14 cellular contexts compared by ENCODE assay signal in the genomic region with DNA sequence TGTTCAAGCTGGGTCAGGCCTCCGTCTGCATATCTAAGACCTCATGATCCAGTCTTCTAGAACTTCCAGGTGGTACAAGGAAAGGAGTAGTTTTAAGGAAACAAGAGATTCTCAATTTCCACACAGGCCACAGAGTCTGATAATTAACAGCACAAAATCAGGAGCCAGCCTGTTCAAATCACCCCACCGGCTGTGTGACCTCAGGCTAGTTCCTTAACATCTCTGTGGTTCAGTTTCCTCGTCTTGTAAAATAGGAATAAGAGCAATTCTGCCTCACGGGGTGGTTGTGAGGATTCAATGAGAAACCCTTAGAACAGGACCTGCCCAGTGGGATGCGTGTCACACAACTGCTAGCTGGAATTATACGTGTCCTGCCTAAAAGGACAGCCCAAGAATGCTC. TPM values are rescaled to one million over a fixed set of nuclear protein-coding genes. Genes with fewer than 3 reads are reported as not detected.
DNase-seq lines count a peak whose midpoint lies in the region; ATAC-seq, FAIRE-seq and TF ChIP-seq lines count a peak whose summit lies in the region.
"Had no signal": no experiment of that assay in that cellular context is flagged by ENCODE, and none has a peak within 500 bp of the region (broad histone marks: within the 10 kb centered on the region; RNA-seq: fewer than 3 reads in every experiment).

No MANE protein-coding gene starts in this region.

- TF ChIP-seq POLR2A in A549 (IDR thresholded peaks at IDR 0.05; ENCODE audit: low read length) (no peak), esophagus muscularis mucosa (IDR thresholded peaks at IDR 0.05; ENCODE audit: low read depth) (no peak), GM12892 (IDR thresholded peaks at IDR 0.05; ENCODE audit: low read depth, low read length) (no peak)

- no peaks in the 10 kb centered on the region for H3K79me2 ChIP-seq in PC-9 (ENCODE audit: low read depth)

- peaks cover 3% of the 10 kb centered on the region; the same call in 1 of the 3 replicates for H3K9me3 ChIP-seq in A549
- H3K9me3 ChIP-seq in CD4-positive, alpha-beta T cell (ENCODE audit: control insufficient read depth, low read length) = no peaks in the 10 kb centered on the region
- H3K9me3 ChIP-seq in PC-9 (ENCODE audit: insufficient read depth, low read depth) = no peaks in the 10 kb centered on the region
- no peaks in the 10 kb centered on the region for H3K9me3 ChIP-seq in colonic mucosa
- H3K9me3 ChIP-seq in esophagus muscularis mucosa = no peaks in the 10 kb centered on the region

- H3K9me3 Mint-ChIP-seq in CD4-positive, alpha-beta T cell = no peaks in the 10 kb centered on the region
- H3K9me3 Mint-ChIP-seq: GM23338, IgD-negative memory B cell had no signal

- no peak overlapping the region for H3K4me3 Mint-ChIP-seq in CD4-positive, alpha-beta T cell
- H3K4me3 Mint-ChIP-seq: GM23338, H9, IgD-negative memory B cell had no signal

- H3K4me3 ChIP-seq in A549 (no peak overlapping the region), PC-9 (no peak overlapping the region), colonic mucosa (no peak overlapping the region), esophagus muscularis mucosa (no peak overlapping the region)
- H3K4me3 ChIP-seq: GM23338 had no signal

- H3K9ac ChIP-seq in colonic mucosa (ENCODE audit: low read depth in 2 of 2, low read length in 2 of 2) = no peak overlapping the region
- H3K9ac ChIP-seq: KMS-11 had no signal

- H3K36me3 ChIP-seq in PC-9 (ENCODE audit: low read depth) = no peaks in the 10 kb centered on the region
- no peaks in the 10 kb centered on the region for H3K36me3 ChIP-seq in colonic mucosa
- no peaks in the 10 kb centered on the region for H3K36me3 ChIP-seq in esophagus muscularis mucosa

- H3K4me2 ChIP-seq in A549 (peak overlapping the region; percentile 41; the same call in 2 of the 3 replicates), PC-9 (no peak overlapping the region)
- H3K4me2 ChIP-seq: GM23338, KMS-11 had no signal

- H3K9me2 ChIP-seq in PC-9 (ENCODE audit: insufficient read depth) = no peaks in the 10 kb centered on the region

- no peak for TF ChIP-seq RAD21 in A549 (conservative IDR thresholded peaks at IDR 0.05 in 1 of 2, IDR thresholded peaks at IDR 0.05 in 1 of 2)

- H3K27me3 ChIP-seq in CD4-positive, alpha-beta T cell (ENCODE audit: control insufficient read depth, insufficient read depth, low read length) = no peaks in the 10 kb centered on the region
- H3K27me3 ChIP-seq in PC-9 (ENCODE audit: insufficient read depth, low read depth) = no peaks in the 10 kb centered on the region
- no peaks in the 10 kb centered on the region for H3K27me3 ChIP-seq in colonic mucosa
- H3K27me3 ChIP-seq in esophagus muscularis mucosa = peaks cover 0 to 4% (median 0%) of the 10 kb centered on the region in 4 donors

- FAIRE-seq in A549 (lab: Jason Lieb, UNC) (no peak), GM12892 (lab: Jason Lieb, UNC) (no peak)
- FAIRE-seq: GM18507 had no signal

- H3F3A ChIP-seq in PC-9 (ENCODE audit: insufficient read depth, low read depth) = peaks cover 7% of the 10 kb centered on the region; the same call in 1 of the 2 replicates

- no peaks in the 10 kb centered on the region for H4K20me1 ChIP-seq in PC-9 (ENCODE audit: insufficient read depth)

- H3K27me3 Mint-ChIP-seq in CD4-positive, alpha-beta T cell = no peaks in the 10 kb centered on the region
- H3K27me3 Mint-ChIP-seq: IgD-negative memory B cell had no signal

- no peak overlapping the region for H2AFZ ChIP-seq in PC-9
- H2AFZ ChIP-seq: GM23338 had no signal

- intact Hi-C loops in CD4-positive, alpha-beta T cell (cut with DNase I, micrococcal nuclease) = loop anchor here in 1 of 2 experiments (5.0 kb wide), 1 partner anchor 63 kb away; a partner anchor contains a TSS
- intact Hi-C loops in PC-9 (cut with micrococcal nuclease; ENCODE audit: unreplicated experiment) (no loop called here), colonic mucosa (cut with DNase I) (no loop called here), esophagus muscularis mucosa (cut with DNase I) (no loop called here)

- POLR2A ChIA-PET in A549 (lab: Yijun Ruan, JAX) = interaction anchor here (1.8 kb wide), 1 partner anchor 62 kb away, joined by 7 read pairs; no protein-coding TSS in a partner anchor
- POLR2A ChIA-PET in CD4-positive, alpha-beta T cell (lab: Charles Lee) = no interaction called here
- POLR2A ChIA-PET in PC-9 (lab: Charles Lee; ENCODE audit: unreplicated experiment) = no interaction called here

- peaks cover 14% of the 10 kb centered on the region for H3K36me3 Mint-ChIP-seq in CD4-positive, alpha-beta T cell (ENCODE audit: low read depth)
- H3K36me3 Mint-ChIP-seq: CD14-positive monocyte had no signal

- DNase-seq in A549 (ENCODE audit: low read depth in 1 of 2, low spot score in 1 of 2) (no peak), PC-9 (no peak), colonic mucosa (peak; percentile 14), esophagus muscularis mucosa (ENCODE audit: extremely low spot score) (no peak), GM12892 (ENCODE audit: insufficient read length) (no peak), cortex of kidney (lab: John Stamatoyannopoulos, UW) (no peak)
- DNase-seq in CD4-positive, alpha-beta T cell = no peak
- DNase-seq: H9 had no signal

- H3K4me1 ChIP-seq in A549 = peaks cover 34% of the 10 kb centered on the region
- no peaks in the 10 kb centered on the region for H3K4me1 ChIP-seq in PC-9 (replicated peaks; ENCODE audit: insufficient read depth)
- no peaks in the 10 kb centered on the region for H3K4me1 ChIP-seq in colonic mucosa
- no peaks in the 10 kb centered on the region for H3K4me1 ChIP-seq in esophagus muscularis mucosa

- H3K27ac ChIP-seq in A549 (peak overlapping the region; percentile 75 to 86), PC-9 (peak overlapping the region; percentile 55), colonic mucosa (no peak overlapping the region), esophagus muscularis mucosa (replicated peaks in 1 of 4) (no peak overlapping the region)
- no peak overlapping the region for H3K27ac ChIP-seq in CD4-positive, alpha-beta T cell (ENCODE audit: low read depth, low read length)
- H3K27ac ChIP-seq: KMS-11 had no signal

- no peak for TF ChIP-seq EP300 in A549 (IDR thresholded peaks at IDR 0.05)
- TF ChIP-seq EP300 in esophagus muscularis mucosa (IDR thresholded peaks at IDR 0.05) = no peak

- peaks cover 31% of the 10 kb centered on the region for H3K4me1 Mint-ChIP-seq in CD4-positive, alpha-beta T cell (ENCODE audit: low read depth)
- H3K4me1 Mint-ChIP-seq: GM23338, H9 had no signal

- ATAC-seq in A549 = no peak
- ATAC-seq in CD4-positive, alpha-beta T cell (ENCODE audit: poor library complexity) = no peak
- no peak for ATAC-seq in HG02981 (IDR thresholded peaks at IDR 0.05; ENCODE audit: unreplicated experiment)
- ATAC-seq: GM23338 had no signal

- CTCF ChIA-PET in A549 (lab: Yijun Ruan, JAX) = interaction anchor here (1.6 to 2.3 kb wide), 3 partner anchors 27 to 65 kb away, joined by 4 to 26 read pairs (median 10); a partner anchor contains a TSS
- CTCF ChIA-PET in CD4-positive, alpha-beta T cell (lab: Charles Lee) = interaction anchor here (0.7 kb wide), 1 partner anchor 464 kb away, joined by 3 read pairs; no protein-coding TSS in a partner anchor
- CTCF ChIA-PET in PC-9 (lab: Charles Lee) = no interaction called here

- 85% methylated on average over 6 of the region's 6 CpGs for WGBS in A549 (ENCODE audit: missing lambda C conversion rate)
- WGBS in esophagus muscularis mucosa = 82% methylated on average over 6 of the region's 6 CpGs

- peak overlapping the region; percentile 37 for H3K27ac Mint-ChIP-seq in CD4-positive, alpha-beta T cell
- H3K27ac Mint-ChIP-seq: CD14-positive monocyte, GM23338, H9 had no signal

- BruUV-seq in PC-9 (replicated peaks; lab: Mats Ljungman, UMichigan) = no TSS peak

- TF ChIP-seq CTCF in A549 (IDR thresholded peaks at IDR 0.05) (no peak), PC-9 (conservative IDR thresholded peaks at IDR 0.05) (no peak), colonic mucosa (IDR thresholded peaks at IDR 0.05) (no peak), esophagus muscularis mucosa (IDR thresholded peaks at IDR 0.05) (no peak)
- no peak for TF ChIP-seq CTCF in CD4-positive, alpha-beta T cell (IDR thresholded peaks at IDR 0.05)

TF ChIP-seq in A549, 52 proteins besides CTCF, POLR2A, EP300 and RAD21 (continues in another document):
- TF ChIP-seq KDM1A (IDR thresholded peaks at IDR 0.05; ENCODE audit: low read depth) = no peak; the same call in 1 of the 2 replicates
- TF ChIP-seq RARB (CRISPR knock-in tag; IDR thresholded peaks at IDR 0.05) = no peak
- TF ChIP-seq TFCP2L1 (CRISPR knock-in tag; IDR thresholded peaks at IDR 0.05) = no peak
- TF ChIP-seq, protein P1, sequence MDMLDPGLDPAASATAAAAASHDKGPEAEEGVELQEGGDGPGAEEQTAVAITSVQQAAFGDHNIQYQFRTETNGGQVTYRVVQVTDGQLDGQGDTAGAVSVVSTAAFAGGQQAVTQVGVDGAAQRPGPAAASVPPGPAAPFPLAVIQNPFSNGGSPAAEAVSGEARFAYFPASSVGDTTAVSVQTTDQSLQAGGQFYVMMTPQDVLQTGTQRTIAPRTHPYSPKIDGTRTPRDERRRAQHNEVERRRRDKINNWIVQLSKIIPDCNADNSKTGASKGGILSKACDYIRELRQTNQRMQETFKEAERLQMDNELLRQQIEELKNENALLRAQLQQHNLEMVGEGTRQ (IDR thresholded peaks at IDR 0.05) = no peak
- peak; percentile 44 for TF ChIP-seq ZFP36 (IDR thresholded peaks at IDR 0.05; ENCODE audit: borderline replicate concordance, partially characterized antibody)
- no peak for TF ChIP-seq MYC (IDR thresholded peaks at IDR 0.05; ENCODE audit: borderline replicate concordance, low read length)
- TF ChIP-seq FOSB (CRISPR knock-in tag; IDR thresholded peaks at IDR 0.05) = no peak
- TF ChIP-seq HDAC2 (IDR thresholded peaks at IDR 0.05) = 0 out of 2 replicates have a peak, but pooled peaks have one; percentile 39
- TF ChIP-seq CEBPB (IDR thresholded peaks at IDR 0.05) = no peak
- no peak for TF ChIP-seq ZNF302 (CRISPR knock-in tag; IDR thresholded peaks at IDR 0.05)
- no peak for TF ChIP-seq KDM5A (IDR thresholded peaks at IDR 0.05)
- no peak for TF ChIP-seq ESRRA (IDR thresholded peaks at IDR 0.05; ENCODE audit: borderline replicate concordance, low read length)

RNA-seq across cellular contexts. Expression of a gene that starts 25.6 kb away (rescaled TPM):
- polyA plus RNA-seq in A549 (2011; rRNA removed) (1.4 and 2.8 TPM in 2 replicates), A549 (2017; fragmentation: RNase III; extraction: RNeasy Plus Mini Kit Qiagen cat#74134 plus additional on column Dnase treatment) (0.61 to 0.74 TPM (median 0.62 TPM) in 3 replicates)
- polyA plus RNA-seq in A549 (2012; cell fraction: cytosol; rRNA removed) = 0.66 and 0.70 TPM in 2 replicates
- polyA plus RNA-seq in A549 (2012; cell fraction: nucleus; rRNA removed) = 3.4 and 4.9 TPM in 2 replicates
- 12.8 and 17.6 TPM in 2 replicates for polyA minus RNA-seq in A549 (2011; rRNA and poly(A)+ RNA removed)
- total RNA-seq in CD4-positive, alpha-beta T cell = 10 to 100 TPM; 16.3 to 19.1 TPM
- total RNA-seq in PC-9 (2021) (5.8 and 9.3 TPM in 2 replicates), colonic mucosa (1,000 to 10,000 TPM; 2,896 to 3,903 TPM), esophagus muscularis mucosa (1 to 10 TPM; 2.1 to 8.1 (median 4.4) TPM)
- polyA plus RNA-seq in GM12892 (2012; ENCODE audit: missing spikeins) = 0.89 TPM

Comparison
In these comparisons a context has a peak if more than half of its experiments do, and no peak if none do; other contexts are left out.
1. H3K27ac ChIP-seq: peak in A549 (2 of 2) and PC-9 (single experiment); none in CD4-positive, alpha-beta T cell (single experiment), colonic mucosa (single experiment) and esophagus muscularis mucosa (0 of 4).
2. RNA of a gene that starts 25.6 kb away (total RNA-seq): 2,896 to 3,903 TPM in colonic mucosa; 16.3 to 19.1 TPM in CD4-positive, alpha-beta T cell, 5.8 to 9.3 TPM in PC-9 and 2.1 to 8.1 TPM in esophagus muscularis mucosa; every median in the first group is over 100 times any median in the second.